In the genomic region with DNA sequence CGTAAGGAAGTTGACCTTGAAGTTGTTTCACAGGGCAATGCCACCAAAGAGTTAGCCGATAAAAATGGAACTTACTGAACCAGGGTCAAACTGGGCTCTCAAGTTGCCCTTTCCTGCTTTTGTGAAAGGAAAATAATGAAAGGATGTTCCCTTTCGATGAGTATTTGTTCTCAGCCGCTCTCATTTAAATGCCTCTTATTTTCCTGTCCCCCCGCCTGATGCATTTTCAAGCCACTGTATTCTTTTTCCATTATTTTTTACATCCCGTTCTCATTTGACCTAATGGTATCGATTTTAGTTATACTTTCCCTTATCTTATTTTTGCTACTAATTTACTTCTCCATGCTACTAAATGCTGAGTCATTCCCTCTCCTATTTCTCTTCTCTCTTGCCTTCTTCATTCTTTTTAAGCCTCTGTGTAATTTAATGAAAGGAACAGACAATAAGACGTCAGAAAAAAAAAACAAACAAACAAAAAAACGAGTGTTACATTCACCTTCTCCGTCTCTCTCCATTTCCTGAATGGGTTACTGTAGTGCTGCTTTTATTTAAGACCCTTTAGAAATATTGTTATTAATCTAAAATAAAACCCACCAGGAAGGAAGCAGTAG, we compare ENCODE assay signal across 7 cellular contexts. TPM values are rescaled to one million over a fixed set of nuclear protein-coding genes. Genes with fewer than 3 reads are reported as not detected.
DNase-seq lines count a peak whose midpoint lies in the region; ATAC-seq and TF ChIP-seq lines count a peak whose summit lies in the region.

No MANE protein-coding gene starts in this region.

- intact Hi-C loops in lower lobe of right lung (cut with DNase I) = no loop called here

- peaks cover 6% of the 10 kb centered on the region for H3K27me3 Mint-ChIP-seq in brain
- H3K27me3 Mint-ChIP-seq in type B pancreatic cell = peaks cover 2% of the 10 kb centered on the region

- ATAC-seq in lower lobe of right lung (no peak), GM18517 (IDR thresholded peaks at IDR 0.05; ENCODE audit: unreplicated experiment) (no peak)

- H3K4me3 Mint-ChIP-seq in brain (peak overlapping the region; percentile 84 to 94 (median 88)), type B pancreatic cell (peak overlapping the region; percentile 89)

- no peaks in the 10 kb centered on the region for H3K9me3 ChIP-seq in lower lobe of right lung

- no peak for TF ChIP-seq CTCF in GM06990 (IDR thresholded peaks at IDR 0.05; ENCODE audit: insufficient read depth, low read length, poor library complexity, severe bottlenecking)
- TF ChIP-seq CTCF in NB4 (IDR thresholded peaks at IDR 0.05; ENCODE audit: low read depth, low read length) = no peak
- TF ChIP-seq CTCF in brain (conservative IDR thresholded peaks at IDR 0.05) = no peak
- no peak for TF ChIP-seq CTCF in lower lobe of right lung (IDR thresholded peaks at IDR 0.05)
- no peak for TF ChIP-seq CTCF in type B pancreatic cell (conservative IDR thresholded peaks at IDR 0.05)

- no peak for DNase-seq in GM06990 (ENCODE audit: extremely low read depth, insufficient read length)
- peak; percentile 33 for DNase-seq in NB4 (ENCODE audit: low read depth)
- DNase-seq in lower lobe of right lung = no peak
- DNase-seq in type B pancreatic cell (ENCODE audit: extremely low spot score, unreplicated experiment) = no peak
- no peak for DNase-seq in nucleus accumbens (lab: John Stamatoyannopoulos, UW)

- H3K4me1 ChIP-seq in lower lobe of right lung = peaks cover 25% of the 10 kb centered on the region

- H3K4me1 Mint-ChIP-seq in brain (peaks cover 36% of the 10 kb centered on the region), type B pancreatic cell (ENCODE audit: unreplicated experiment) (peaks cover 8% of the 10 kb centered on the region)

- peaks cover 0 to 5% (median 0%) of the 10 kb centered on the region in 5 experiments for H3K9me3 Mint-ChIP-seq in brain
- H3K9me3 Mint-ChIP-seq in type B pancreatic cell = no peaks in the 10 kb centered on the region

- H3K4me3 ChIP-seq in GM06990 (replicated peaks; ENCODE audit: low read depth, low read length) = peak overlapping the region; percentile 79
- peak overlapping the region; percentile 85 for H3K4me3 ChIP-seq in NB4 (ENCODE audit: low read depth, low read length)
- H3K4me3 ChIP-seq in lower lobe of right lung = peak overlapping the region; percentile 87

- H3K27ac ChIP-seq in lower lobe of right lung = peak overlapping the region; percentile 90

- H3K36me3 Mint-ChIP-seq in brain = peaks cover 19% of the 10 kb centered on the region
- H3K36me3 Mint-ChIP-seq in type B pancreatic cell = peaks cover 8% of the 10 kb centered on the region

- H3K27me3 ChIP-seq in GM06990 (replicated peaks; ENCODE audit: control insufficient read depth, insufficient read depth, low read length) = no peaks in the 10 kb centered on the region
- no peaks in the 10 kb centered on the region for H3K27me3 ChIP-seq in lower lobe of right lung (ENCODE audit: low read depth)

- TF ChIP-seq POLR2A in NB4 (IDR thresholded peaks at IDR 0.05; ENCODE audit: extremely low read depth, insufficient read length) = no peak

- H3K27ac Mint-ChIP-seq in brain (peak overlapping the region; percentile 76 to 97 (median 91)), type B pancreatic cell (peak overlapping the region; percentile 92)

- no peaks in the 10 kb centered on the region; the same call in 1 of the 2 replicates for H3K36me3 ChIP-seq in GM06990 (ENCODE audit: control insufficient read depth, insufficient read depth, low read length)
- H3K36me3 ChIP-seq in lower lobe of right lung = peaks cover 11% of the 10 kb centered on the region

RNA-seq across cellular contexts. Expression of a gene that starts 0.7 kb away (rescaled TPM):
- 19.2 TPM for polyA plus RNA-seq in brain (ENCODE audit: insufficient read depth, low read depth, low replicate concordance)
- total RNA-seq in lower lobe of right lung = 20.4 TPM
- 37.4 and 53.0 TPM in 2 replicates for total RNA-seq in type B pancreatic cell (ENCODE audit: low replicate concordance)

RNA-seq across cellular contexts. Expression of a gene that starts 26.2 kb away (rescaled TPM):
- polyA plus RNA-seq in brain (ENCODE audit: insufficient read depth, low read depth, low replicate concordance) = 10.8 TPM
- total RNA-seq in lower lobe of right lung (2.2 TPM), type B pancreatic cell (ENCODE audit: low replicate concordance) (1.6 and 7.7 TPM in 2 replicates)
